Comparison of ENCODE assay signal across 12 cellular contexts in the genomic region with DNA sequence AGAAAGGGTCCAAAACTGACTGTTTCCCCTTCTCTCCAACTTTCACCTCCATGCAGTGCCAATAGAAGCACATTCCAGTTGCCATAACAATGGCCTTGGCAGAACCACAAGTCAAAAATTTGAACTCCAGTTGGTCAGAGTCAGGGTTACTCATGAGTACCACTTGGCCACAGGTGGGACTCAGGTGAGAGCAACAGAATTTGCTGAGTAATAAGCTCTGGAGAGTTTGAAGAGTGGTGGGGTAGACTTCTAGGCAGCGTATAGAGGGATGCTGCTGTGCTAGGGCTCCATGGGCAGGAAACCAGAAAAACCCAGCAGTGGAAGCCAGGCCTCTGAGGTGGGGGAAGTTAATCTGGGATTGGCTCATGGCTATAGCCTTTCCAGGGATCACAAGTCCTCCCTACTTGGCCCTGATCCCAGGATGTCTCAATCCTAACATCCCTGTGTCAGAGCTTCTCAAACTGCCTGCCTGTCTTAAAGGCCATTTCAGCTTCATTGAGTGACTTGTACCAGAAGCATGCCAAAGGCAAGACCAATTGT. TPM values are rescaled to one million over a fixed set of nuclear protein-coding genes. Genes with fewer than 3 reads are reported as not detected.
A peak's percentile ranks its signal among the peaks of the same experiment; 100 is the strongest.
DNase-seq lines count a peak whose midpoint lies in the region; ATAC-seq and TF ChIP-seq lines count a peak whose summit lies in the region.
"Had no signal": no experiment of that assay in that cellular context is flagged by ENCODE, and none has a peak within 500 bp of the region (broad histone marks: within the 10 kb centered on the region; RNA-seq: fewer than 3 reads in every experiment).

No MANE protein-coding gene starts in this region.

- peaks cover 2% of the 10 kb centered on the region for H4K20me1 ChIP-seq in fibroblast of lung (ENCODE audit: control insufficient read depth, extremely low read depth, insufficient read depth, low read length)

- TF ChIP-seq CTCF in AG09309 (IDR thresholded peaks at IDR 0.05; ENCODE audit: control insufficient read depth, insufficient read depth, low read depth, low read length, missing control alignments), result no peak
- no peak for TF ChIP-seq CTCF in fibroblast of lung (conservative IDR thresholded peaks at IDR 0.05 in 1 of 2, IDR thresholded peaks at IDR 0.05 in 1 of 2; ENCODE audit: low read depth in 1 of 2, low read length in 2 of 2)
- TF ChIP-seq CTCF in mucosa of descending colon (IDR thresholded peaks at IDR 0.05), result no peak

- H3K27me3 ChIP-seq in MG63 (no peaks in the 10 kb centered on the region), fibroblast of lung (ENCODE audit: control insufficient read depth, insufficient read depth, low read length) (no peaks in the 10 kb centered on the region)

- H3K4me3 ChIP-seq in AG09309 (ENCODE audit: control insufficient read depth, low read depth, low read length), result no peak overlapping the region
- H3K4me3 ChIP-seq in MG63, result no peak overlapping the region
- H3K4me3 ChIP-seq in fibroblast of lung (replicated peaks in 1 of 4; ENCODE audit: control extremely low read depth in 1 of 4, insufficient read depth in 1 of 4, low read depth in 3 of 4, low read length in 4 of 4), result no peak overlapping the region
- no peak overlapping the region for H3K4me3 ChIP-seq in mucosa of descending colon

- H2AFZ ChIP-seq in fibroblast of lung (ENCODE audit: low read length), result no peak overlapping the region

- intact Hi-C loops in mucosa of descending colon (cut with DNase I, micrococcal nuclease), result no loop called here

- H3K4me1 ChIP-seq in fibroblast of lung (ENCODE audit: control insufficient read depth, extremely low read depth, insufficient read depth, low read length), result peaks cover 8% of the 10 kb centered on the region
- peaks cover 10% of the 10 kb centered on the region for H3K4me1 ChIP-seq in mucosa of descending colon (ENCODE audit: low read depth)

- H3K9me3 ChIP-seq in MG63 (no peaks in the 10 kb centered on the region), fibroblast of lung (ENCODE audit: control insufficient read depth, insufficient read depth, low read depth, low read length) (no peaks in the 10 kb centered on the region), mucosa of descending colon (no peaks in the 10 kb centered on the region)

- no peak overlapping the region for H3K27ac ChIP-seq in fibroblast of lung (ENCODE audit: insufficient read depth, low read length)

- peak; percentile 56 for ATAC-seq in mucosa of descending colon
- no peak for ATAC-seq in GM21423 (IDR thresholded peaks at IDR 0.05; ENCODE audit: unreplicated experiment)
- no peak for ATAC-seq in GM21737 (IDR thresholded peaks at IDR 0.05; ENCODE audit: unreplicated experiment)
- ATAC-seq: activated CD8-positive, alpha-beta T cell treated with anti-CD3 and anti-CD28 coated beads, Interleukin-2, amount 10 ng/mL, durations not matched to agents 7 days and 5 days had no signal

- H3K9ac ChIP-seq in fibroblast of lung (ENCODE audit: insufficient read depth, low read length), result no peak overlapping the region

- H3K4me2 ChIP-seq in fibroblast of lung (ENCODE audit: extremely low read depth, insufficient read depth, low read length), result no peak overlapping the region

- H3K79me2 ChIP-seq in fibroblast of lung (ENCODE audit: control insufficient read depth, insufficient read depth, low read length), result peaks cover 27% of the 10 kb centered on the region

- DNase-seq in AG09309 (ENCODE audit: low read depth) (peak; percentile 46), MG63 (peak; percentile 76), fibroblast of lung (ENCODE audit: low read depth in 2 of 2) (peak; percentile 47 to 93), mucosa of descending colon (peak in 1 of 3 donors; percentile 54), globus pallidus (ENCODE audit: low spot score) (no peak)
- DNase-seq in stimulated activated CD4-positive, alpha-beta T cell treated with anti-CD3 and anti-CD28 coated beads, Interleukin-4, amount 100 ng/mL, for 1 hour, result no peak
- DNase-seq: activated CD8-positive, alpha-beta T cell treated with anti-CD3 and anti-CD28 coated beads, Interleukin-2, amount 10 ng/mL, durations not matched to agents 7 days and 5 days; amniotic stem cell; H7; NCI-H2081 treated with DMSO at 0.1 percent for 48 hours had no signal

- peaks cover 41% of the 10 kb centered on the region for H3K36me3 ChIP-seq in MG63
- peaks cover 3% of the 10 kb centered on the region for H3K36me3 ChIP-seq in fibroblast of lung (ENCODE audit: control insufficient read depth, insufficient read depth, low read length)
- H3K36me3 ChIP-seq in mucosa of descending colon (ENCODE audit: low read depth), result no peaks in the 10 kb centered on the region

RNA-seq across cellular contexts. Expression of a gene that starts 30.2 kb away (rescaled TPM):
- 40.1 and 41.3 TPM in 2 replicates for total RNA-seq in MG63 (2014; rRNA removed; shearing (Covaris generic); ENCODE audit: low replicate concordance)
- total RNA-seq in fibroblast of lung, result 91.7 and 109 TPM in 2 replicates
- 49.0 and 80.1 TPM in 2 replicates for polyA plus RNA-seq in fibroblast of lung
- 44.7 and 78.2 TPM in 2 replicates for polyA plus RNA-seq in fibroblast of lung (2012)
- polyA minus RNA-seq in fibroblast of lung (ENCODE audit: low replicate concordance), result 34.0 and 60.5 TPM in 2 replicates
- total RNA-seq in mucosa of descending colon, result 10 to 100 TPM in 2 of 3 donors, 1 to 10 TPM in 1; 8.7 to 28.9 (median 13.7) TPM

Comparison
In these comparisons a context has a peak if more than half of its experiments do, and no peak if none do; other contexts are left out.
1. DNase-seq: peak in AG09309 (single experiment), MG63 (single experiment) and fibroblast of lung (2 of 2); none in stimulated activated CD4-positive, alpha-beta T cell treated with anti-CD3 and anti-CD28 coated beads, Interleukin-4, amount 100 ng/mL, for 1 hour (single experiment) and globus pallidus (single experiment).